In the genomic region with DNA sequence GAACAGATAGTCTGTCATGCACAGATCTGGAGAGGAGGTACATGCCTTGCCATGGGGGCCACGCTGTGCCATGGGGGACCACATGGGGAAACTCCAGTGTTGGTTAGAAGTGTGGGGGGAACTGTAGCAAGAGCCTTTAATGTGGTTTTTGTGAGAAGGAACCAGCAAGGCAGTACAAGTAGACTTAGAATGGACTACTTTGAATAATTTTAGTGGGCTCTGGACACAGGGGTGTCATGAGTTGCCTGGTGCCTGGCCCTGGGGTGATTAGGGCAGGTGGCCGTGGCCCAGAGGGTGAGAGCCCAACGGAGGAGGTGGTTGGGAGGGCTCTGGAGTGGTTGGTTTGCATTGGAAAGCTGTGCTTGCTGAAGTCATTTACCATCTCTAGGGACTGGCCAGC, we compare ENCODE assay signal across 1 cellular context.
TF ChIP-seq lines count a peak whose summit lies in the region.

No MANE protein-coding gene starts in this region.

TF ChIP-seq in GM12878, 131 proteins besides CTCF, POLR2A, EP300 and RAD21 (continued from another document):
- TF ChIP-seq, protein P1, sequence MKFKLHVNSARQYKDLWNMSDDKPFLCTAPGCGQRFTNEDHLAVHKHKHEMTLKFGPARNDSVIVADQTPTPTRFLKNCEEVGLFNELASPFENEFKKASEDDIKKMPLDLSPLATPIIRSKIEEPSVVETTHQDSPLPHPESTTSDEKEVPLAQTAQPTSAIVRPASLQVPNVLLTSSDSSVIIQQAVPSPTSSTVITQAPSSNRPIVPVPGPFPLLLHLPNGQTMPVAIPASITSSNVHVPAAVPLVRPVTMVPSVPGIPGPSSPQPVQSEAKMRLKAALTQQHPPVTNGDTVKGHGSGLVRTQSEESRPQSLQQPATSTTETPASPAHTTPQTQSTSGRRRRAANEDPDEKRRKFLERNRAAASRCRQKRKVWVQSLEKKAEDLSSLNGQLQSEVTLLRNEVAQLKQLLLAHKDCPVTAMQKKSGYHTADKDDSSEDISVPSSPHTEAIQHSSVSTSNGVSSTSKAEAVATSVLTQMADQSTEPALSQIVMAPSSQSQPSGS (IDR thresholded peaks at IDR 0.05; ENCODE audit: low read length), result 0 out of 2 replicates have a peak, but pooled peaks have one; percentile 29
- TF ChIP-seq BMI1 (IDR thresholded peaks at IDR 0.05; ENCODE audit: borderline replicate concordance) (peak; percentile 52; the same call in 1 of the 2 replicates), TBL1XR1 (IDR thresholded peaks at IDR 0.05; ENCODE audit: low read depth, low read length) (no peak), IKZF1 (conservative IDR thresholded peaks at IDR 0.05) (peak; percentile 75), ASH2L (IDR thresholded peaks at IDR 0.05; ENCODE audit: borderline replicate concordance, low read depth) (no peak), CBX5 (IDR thresholded peaks at IDR 0.05; ENCODE audit: low read depth) (no peak), RFX5 (IDR thresholded peaks at IDR 0.05; ENCODE audit: low read depth, low read length) (peak; percentile 70; the same call in 1 of the 2 replicates), RUNX3 (IDR thresholded peaks at IDR 0.05; ENCODE audit: low read length) (peak; percentile 96), JUNB (IDR thresholded peaks at IDR 0.05) (peak; percentile 33; the same call in 1 of the 2 replicates), DPF2 (IDR thresholded peaks at IDR 0.05) (peak; percentile 76), ZBED1 (IDR thresholded peaks at IDR 0.05; ENCODE audit: borderline replicate concordance) (peak; percentile 65; the same call in 1 of the 2 replicates), GATAD2B (conservative IDR thresholded peaks at IDR 0.05; ENCODE audit: low read depth) (peak; percentile 58; the same call in 1 of the 2 replicates), ATF7 (IDR thresholded peaks at IDR 0.05; ENCODE audit: low read depth) (no peak), RELA (IDR thresholded peaks at IDR 0.05; ENCODE audit: borderline replicate concordance, partially characterized antibody) (peak; percentile 92), NBN (IDR thresholded peaks at IDR 0.05) (0 out of 2 replicates have a peak, but pooled peaks have one; percentile 43), ETV6 (conservative IDR thresholded peaks at IDR 0.05 in 1 of 2, IDR thresholded peaks at IDR 0.05 in 1 of 2; ENCODE audit: borderline replicate concordance in 1 of 2, low read depth in 1 of 2) (no peak), TCF7 (IDR thresholded peaks at IDR 0.05; ENCODE audit: borderline replicate concordance) (peak; percentile 99), NFYA (IDR thresholded peaks at IDR 0.05; ENCODE audit: borderline replicate concordance, low read depth, low read length) (no peak), EED (IDR thresholded peaks at IDR 0.05; ENCODE audit: low read depth) (peak; percentile 69), HDGF (IDR thresholded peaks at IDR 0.05) (no peak), NR2F1 (conservative IDR thresholded peaks at IDR 0.05) (peak; percentile 76), RCOR1 (conservative IDR thresholded peaks at IDR 0.05; ENCODE audit: low read depth, low read length) (no peak), BHLHE40 (IDR thresholded peaks at IDR 0.05; ENCODE audit: borderline replicate concordance in 1 of 2, low read depth in 2 of 2, low read length in 1 of 2) (peak in 1 of 2 experiments; percentile 49; a peak in 1 of 4 replicates), IKZF2 (IDR thresholded peaks at IDR 0.05) (peak; percentile 66 to 69; a peak in 3 of 4 replicates), SREBF2 (IDR thresholded peaks at IDR 0.05; ENCODE audit: low read length) (no peak), CREM (IDR thresholded peaks at IDR 0.05; ENCODE audit: low read depth) (peak; percentile 19; the same call in 1 of the 2 replicates), SPI1 (IDR thresholded peaks at IDR 0.05; ENCODE audit: borderline replicate concordance, insufficient read depth, low read depth, low read length) (no peak), NFIC (IDR thresholded peaks at IDR 0.05; ENCODE audit: low read depth, low read length) (peak; percentile 74; the same call in 1 of the 2 replicates), JUND (IDR thresholded peaks at IDR 0.05; ENCODE audit: low read depth, low read length) (no peak), FOXM1 (IDR thresholded peaks at IDR 0.05; ENCODE audit: low read depth, low read length) (peak; percentile 37; the same call in 1 of the 2 replicates), BCL11A (IDR thresholded peaks at IDR 0.05; ENCODE audit: low read depth, low read length) (no peak), PAX5 (IDR thresholded peaks at IDR 0.05; ENCODE audit: borderline replicate concordance, low read depth, low read length) (peak; percentile 52; the same call in 1 of the 2 replicates), TCF12 (IDR thresholded peaks at IDR 0.05; ENCODE audit: low read depth, low read length) (0 out of 2 replicates have a peak, but pooled peaks have one; percentile 6), POLR2AphosphoS5 (IDR thresholded peaks at IDR 0.05; ENCODE audit: low read length) (no peak), ZZZ3 (IDR thresholded peaks at IDR 0.05; ENCODE audit: control insufficient read depth, insufficient read length, low read depth) (no peak), MEF2B (IDR thresholded peaks at IDR 0.05; ENCODE audit: partially characterized antibody, poor library complexity, severe bottlenecking) (peak; percentile 86), CHD2 (IDR thresholded peaks at IDR 0.05; ENCODE audit: borderline replicate concordance, low read depth, low read length) (0 out of 2 replicates have a peak, but pooled peaks have one; percentile 13)
- TF ChIP-seq, protein P2, sequence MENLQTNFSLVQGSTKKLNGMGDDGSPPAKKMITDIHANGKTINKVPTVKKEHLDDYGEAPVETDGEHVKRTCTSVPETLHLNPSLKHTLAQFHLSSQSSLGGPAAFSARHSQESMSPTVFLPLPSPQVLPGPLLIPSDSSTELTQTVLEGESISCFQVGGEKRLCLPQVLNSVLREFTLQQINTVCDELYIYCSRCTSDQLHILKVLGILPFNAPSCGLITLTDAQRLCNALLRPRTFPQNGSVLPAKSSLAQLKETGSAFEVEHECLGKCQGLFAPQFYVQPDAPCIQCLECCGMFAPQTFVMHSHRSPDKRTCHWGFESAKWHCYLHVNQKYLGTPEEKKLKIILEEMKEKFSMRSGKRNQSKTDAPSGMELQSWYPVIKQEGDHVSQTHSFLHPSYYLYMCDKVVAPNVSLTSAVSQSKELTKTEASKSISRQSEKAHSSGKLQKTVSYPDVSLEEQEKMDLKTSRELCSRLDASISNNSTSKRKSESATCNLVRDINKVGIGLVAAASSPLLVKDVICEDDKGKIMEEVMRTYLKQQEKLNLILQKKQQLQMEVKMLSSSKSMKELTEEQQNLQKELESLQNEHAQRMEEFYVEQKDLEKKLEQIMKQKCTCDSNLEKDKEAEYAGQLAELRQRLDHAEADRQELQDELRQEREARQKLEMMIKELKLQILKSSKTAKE (IDR thresholded peaks at IDR 0.05; ENCODE audit: low read depth, poor library complexity, severe bottlenecking), result peak; percentile 27
- TF ChIP-seq, protein P3, sequence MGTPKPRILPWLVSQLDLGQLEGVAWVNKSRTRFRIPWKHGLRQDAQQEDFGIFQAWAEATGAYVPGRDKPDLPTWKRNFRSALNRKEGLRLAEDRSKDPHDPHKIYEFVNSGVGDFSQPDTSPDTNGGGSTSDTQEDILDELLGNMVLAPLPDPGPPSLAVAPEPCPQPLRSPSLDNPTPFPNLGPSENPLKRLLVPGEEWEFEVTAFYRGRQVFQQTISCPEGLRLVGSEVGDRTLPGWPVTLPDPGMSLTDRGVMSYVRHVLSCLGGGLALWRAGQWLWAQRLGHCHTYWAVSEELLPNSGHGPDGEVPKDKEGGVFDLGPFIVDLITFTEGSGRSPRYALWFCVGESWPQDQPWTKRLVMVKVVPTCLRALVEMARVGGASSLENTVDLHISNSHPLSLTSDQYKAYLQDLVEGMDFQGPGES (IDR thresholded peaks at IDR 0.05), result no peak
- TF ChIP-seq, protein P4, sequence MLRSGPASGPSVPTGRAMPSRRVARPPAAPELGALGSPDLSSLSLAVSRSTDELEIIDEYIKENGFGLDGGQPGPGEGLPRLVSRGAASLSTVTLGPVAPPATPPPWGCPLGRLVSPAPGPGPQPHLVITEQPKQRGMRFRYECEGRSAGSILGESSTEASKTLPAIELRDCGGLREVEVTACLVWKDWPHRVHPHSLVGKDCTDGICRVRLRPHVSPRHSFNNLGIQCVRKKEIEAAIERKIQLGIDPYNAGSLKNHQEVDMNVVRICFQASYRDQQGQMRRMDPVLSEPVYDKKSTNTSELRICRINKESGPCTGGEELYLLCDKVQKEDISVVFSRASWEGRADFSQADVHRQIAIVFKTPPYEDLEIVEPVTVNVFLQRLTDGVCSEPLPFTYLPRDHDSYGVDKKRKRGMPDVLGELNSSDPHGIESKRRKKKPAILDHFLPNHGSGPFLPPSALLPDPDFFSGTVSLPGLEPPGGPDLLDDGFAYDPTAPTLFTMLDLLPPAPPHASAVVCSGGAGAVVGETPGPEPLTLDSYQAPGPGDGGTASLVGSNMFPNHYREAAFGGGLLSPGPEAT (IDR thresholded peaks at IDR 0.05; ENCODE audit: low read depth), result peak; percentile 89
- TF ChIP-seq, protein P5, sequence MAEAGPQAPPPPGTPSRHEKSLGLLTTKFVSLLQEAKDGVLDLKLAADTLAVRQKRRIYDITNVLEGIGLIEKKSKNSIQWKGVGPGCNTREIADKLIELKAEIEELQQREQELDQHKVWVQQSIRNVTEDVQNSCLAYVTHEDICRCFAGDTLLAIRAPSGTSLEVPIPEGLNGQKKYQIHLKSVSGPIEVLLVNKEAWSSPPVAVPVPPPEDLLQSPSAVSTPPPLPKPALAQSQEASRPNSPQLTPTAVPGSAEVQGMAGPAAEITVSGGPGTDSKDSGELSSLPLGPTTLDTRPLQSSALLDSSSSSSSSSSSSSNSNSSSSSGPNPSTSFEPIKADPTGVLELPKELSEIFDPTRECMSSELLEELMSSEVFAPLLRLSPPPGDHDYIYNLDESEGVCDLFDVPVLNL (IDR thresholded peaks at IDR 0.05; ENCODE audit: low read depth, low read length), result no peak
- TF ChIP-seq, protein P6, sequence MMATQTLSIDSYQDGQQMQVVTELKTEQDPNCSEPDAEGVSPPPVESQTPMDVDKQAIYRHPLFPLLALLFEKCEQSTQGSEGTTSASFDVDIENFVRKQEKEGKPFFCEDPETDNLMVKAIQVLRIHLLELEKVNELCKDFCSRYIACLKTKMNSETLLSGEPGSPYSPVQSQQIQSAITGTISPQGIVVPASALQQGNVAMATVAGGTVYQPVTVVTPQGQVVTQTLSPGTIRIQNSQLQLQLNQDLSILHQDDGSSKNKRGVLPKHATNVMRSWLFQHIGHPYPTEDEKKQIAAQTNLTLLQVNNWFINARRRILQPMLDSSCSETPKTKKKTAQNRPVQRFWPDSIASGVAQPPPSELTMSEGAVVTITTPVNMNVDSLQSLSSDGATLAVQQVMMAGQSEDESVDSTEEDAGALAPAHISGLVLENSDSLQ (IDR thresholded peaks at IDR 0.05), result no peak
- TF ChIP-seq, protein P7, sequence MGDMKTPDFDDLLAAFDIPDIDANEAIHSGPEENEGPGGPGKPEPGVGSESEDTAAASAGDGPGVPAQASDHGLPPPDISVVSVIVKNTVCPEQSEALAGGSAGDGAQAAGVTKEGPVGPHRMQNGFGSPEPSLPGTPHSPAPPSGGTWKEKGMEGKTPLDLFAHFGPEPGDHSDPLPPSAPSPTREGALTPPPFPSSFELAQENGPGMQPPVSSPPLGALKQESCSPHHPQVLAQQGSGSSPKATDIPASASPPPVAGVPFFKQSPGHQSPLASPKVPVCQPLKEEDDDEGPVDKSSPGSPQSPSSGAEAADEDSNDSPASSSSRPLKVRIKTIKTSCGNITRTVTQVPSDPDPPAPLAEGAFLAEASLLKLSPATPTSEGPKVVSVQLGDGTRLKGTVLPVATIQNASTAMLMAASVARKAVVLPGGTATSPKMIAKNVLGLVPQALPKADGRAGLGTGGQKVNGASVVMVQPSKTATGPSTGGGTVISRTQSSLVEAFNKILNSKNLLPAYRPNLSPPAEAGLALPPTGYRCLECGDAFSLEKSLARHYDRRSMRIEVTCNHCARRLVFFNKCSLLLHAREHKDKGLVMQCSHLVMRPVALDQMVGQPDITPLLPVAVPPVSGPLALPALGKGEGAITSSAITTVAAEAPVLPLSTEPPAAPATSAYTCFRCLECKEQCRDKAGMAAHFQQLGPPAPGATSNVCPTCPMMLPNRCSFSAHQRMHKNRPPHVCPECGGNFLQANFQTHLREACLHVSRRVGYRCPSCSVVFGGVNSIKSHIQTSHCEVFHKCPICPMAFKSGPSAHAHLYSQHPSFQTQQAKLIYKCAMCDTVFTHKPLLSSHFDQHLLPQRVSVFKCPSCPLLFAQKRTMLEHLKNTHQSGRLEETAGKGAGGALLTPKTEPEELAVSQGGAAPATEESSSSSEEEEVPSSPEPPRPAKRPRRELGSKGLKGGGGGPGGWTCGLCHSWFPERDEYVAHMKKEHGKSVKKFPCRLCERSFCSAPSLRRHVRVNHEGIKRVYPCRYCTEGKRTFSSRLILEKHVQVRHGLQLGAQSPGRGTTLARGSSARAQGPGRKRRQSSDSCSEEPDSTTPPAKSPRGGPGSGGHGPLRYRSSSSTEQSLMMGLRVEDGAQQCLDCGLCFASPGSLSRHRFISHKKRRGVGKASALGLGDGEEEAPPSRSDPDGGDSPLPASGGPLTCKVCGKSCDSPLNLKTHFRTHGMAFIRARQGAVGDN (IDR thresholded peaks at IDR 0.05), result 0 out of 2 replicates have a peak, but pooled peaks have one; percentile 40
- TF ChIP-seq, protein P8, sequence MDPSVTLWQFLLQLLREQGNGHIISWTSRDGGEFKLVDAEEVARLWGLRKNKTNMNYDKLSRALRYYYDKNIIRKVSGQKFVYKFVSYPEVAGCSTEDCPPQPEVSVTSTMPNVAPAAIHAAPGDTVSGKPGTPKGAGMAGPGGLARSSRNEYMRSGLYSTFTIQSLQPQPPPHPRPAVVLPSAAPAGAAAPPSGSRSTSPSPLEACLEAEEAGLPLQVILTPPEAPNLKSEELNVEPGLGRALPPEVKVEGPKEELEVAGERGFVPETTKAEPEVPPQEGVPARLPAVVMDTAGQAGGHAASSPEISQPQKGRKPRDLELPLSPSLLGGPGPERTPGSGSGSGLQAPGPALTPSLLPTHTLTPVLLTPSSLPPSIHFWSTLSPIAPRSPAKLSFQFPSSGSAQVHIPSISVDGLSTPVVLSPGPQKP (IDR thresholded peaks at IDR 0.05; ENCODE audit: low read depth, low read length), result no peak
- TF ChIP-seq, protein P9, sequence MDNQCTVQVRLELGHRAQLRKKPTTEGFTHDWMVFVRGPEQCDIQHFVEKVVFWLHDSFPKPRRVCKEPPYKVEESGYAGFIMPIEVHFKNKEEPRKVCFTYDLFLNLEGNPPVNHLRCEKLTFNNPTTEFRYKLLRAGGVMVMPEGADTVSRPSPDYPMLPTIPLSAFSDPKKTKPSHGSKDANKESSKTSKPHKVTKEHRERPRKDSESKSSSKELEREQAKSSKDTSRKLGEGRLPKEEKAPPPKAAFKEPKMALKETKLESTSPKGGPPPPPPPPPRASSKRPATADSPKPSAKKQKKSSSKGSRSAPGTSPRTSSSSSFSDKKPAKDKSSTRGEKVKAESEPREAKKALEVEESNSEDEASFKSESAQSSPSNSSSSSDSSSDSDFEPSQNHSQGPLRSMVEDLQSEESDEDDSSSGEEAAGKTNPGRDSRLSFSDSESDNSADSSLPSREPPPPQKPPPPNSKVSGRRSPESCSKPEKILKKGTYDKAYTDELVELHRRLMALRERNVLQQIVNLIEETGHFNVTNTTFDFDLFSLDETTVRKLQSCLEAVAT (IDR thresholded peaks at IDR 0.05), result peak; percentile 89
